In the genomic region with DNA sequence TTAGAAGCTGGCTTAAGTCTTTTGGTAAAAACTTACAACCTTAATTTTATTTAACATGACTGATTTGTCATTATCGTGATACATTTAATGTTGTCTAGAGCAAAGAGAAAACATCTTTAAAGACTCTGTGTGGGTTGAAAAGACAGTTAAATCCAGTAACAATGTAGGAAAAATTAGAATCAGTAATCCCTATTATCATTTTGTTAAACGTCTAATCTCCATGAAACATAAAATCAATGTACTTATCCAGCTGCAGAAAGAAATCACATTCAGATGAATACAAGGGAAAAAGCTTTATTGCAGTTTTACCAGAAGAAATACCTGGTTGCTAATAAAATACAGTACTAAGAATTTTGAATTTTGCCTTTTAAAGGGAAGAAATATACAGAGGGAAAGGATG, we compare ENCODE assay signal across 23 cellular contexts.
"Had no signal": no experiment of that assay in that cellular context is flagged by ENCODE, and none has a peak within 500 bp of the region (broad histone marks: within the 10 kb centered on the region; RNA-seq: fewer than 3 reads in every experiment).

No MANE protein-coding gene starts in this region.

- DNase-seq: stimulated activated CD4-positive, alpha-beta T cell treated with anti-CD3 and anti-CD28 coated beads, Interleukin-2, amount 100 ng/mL, for 48 hours; stimulated activated CD4-positive, alpha-beta T cell treated with anti-CD3 and anti-CD28 coated beads, Interleukin-4, amount 100 ng/mL, for 1 hour; stimulated activated CD4-positive, alpha-beta T cell treated with anti-CD3 and anti-CD28 coated beads, Interleukin-4, amount 100 ng/mL, for 24 hours; stimulated activated CD4-positive, alpha-beta T cell treated with anti-CD3 and anti-CD28 coated beads, Interleukin-4, amount 100 ng/mL, for 4 hours; stimulated activated CD8-positive, alpha-beta memory T cell treated with anti-CD3 and anti-CD28 coated beads, Interleukin-4, amount 100 ng/mL, for 48 hours; stimulated activated naive B cell treated with anti-CD40 and anti-IgM and Interleukin-4, amounts not matched to agents 10 μg/mL and 1 μg/mL and 100 μg/mL, for 72 hours; stimulated activated naive CD4-positive, alpha-beta T cell; stimulated activated naive CD4-positive, alpha-beta T cell treated with Interleukin-2 at 50 U/mL for 16 hours; stimulated activated naive CD8-positive, alpha-beta T cell treated with anti-CD3 and anti-CD28 coated beads, Interleukin-15, amount 100 ng/mL, for 72 hours; stimulated activated naive CD8-positive, alpha-beta T cell treated with anti-CD3 and anti-CD28 coated beads, Interleukin-15, Interleukin-2, amounts not matched to agents 100 U/mL and 50 U/mL, for 24 hours; stomach; substantia nigra; testis; thyroid gland; tibial artery; transverse colon; trophoblast cell; upper lobe of left lung; upper lobe of right lung; uterus had no signal

- FAIRE-seq: urothelium cell line had no signal

- ATAC-seq: stimulated activated effector memory CD8-positive, alpha-beta T cell treated with anti-CD3 and anti-CD28 coated beads, Interleukin-12 subunit alpha, Interleukin-12 subunit beta, amount 100 ng/mL, for 72 hours; stimulated activated memory B cell treated with anti-CD40 and anti-IgM and Interleukin-4, amounts not matched to agents 10 μg/mL and 1 μg/mL and 100 μg/mL, for 72 hours; stimulated activated naive B cell treated with anti-CD40 and anti-IgM and Interleukin-4, amounts not matched to agents 10 μg/mL and 1 μg/mL and 100 μg/mL, for 72 hours; stimulated activated naive CD8-positive, alpha-beta T cell treated with anti-CD3 and anti-CD28 coated beads, Interleukin-15, amount 100 ng/mL, for 72 hours; stimulated activated naive CD8-positive, alpha-beta T cell treated with anti-CD3 and anti-CD28 coated beads, Interleukin-15, Interleukin-2, amounts not matched to agents 100 U/mL and 50 U/mL, for 24 hours; upper lobe of right lung had no signal
